ENCODE assay signal across 8 cellular contexts in genomic region chr11:123560001-123560400, GRCh38.
DNase-seq lines count a peak whose midpoint lies in the region; ATAC-seq, FAIRE-seq and TF ChIP-seq lines count a peak whose summit lies in the region.

No MANE protein-coding gene starts in this region.

- no peaks in the 10 kb centered on the region for H3K4me1 ChIP-seq in DND-41 (ENCODE audit: insufficient read depth, low read length)

- FAIRE-seq in D721Med (lab: Jason Lieb, UNC) (no peak), H54 (lab: Jason Lieb, UNC) (no peak)

- H4K20me1 ChIP-seq in DND-41 (ENCODE audit: insufficient read depth, low read length), result peaks cover 25% of the 10 kb centered on the region

- H3K9me3 ChIP-seq in DND-41 (ENCODE audit: insufficient read depth, low read length, severe bottlenecking), result no peaks in the 10 kb centered on the region

- no peak for DNase-seq in DND-41
- DNase-seq in T-helper 2 cell treated with Interferon-gamma antibody and Interleukin-4, amounts not matched to agents 5 μg/mL and 100 μg/mL, for 36 hours (ENCODE audit: low spot score), result peak; percentile 17
- DNase-seq in fibroblast of mammary gland (ENCODE audit: low read depth), result peak; percentile 21
- DNase-seq in nephron progenitor cell, result peak; percentile 42
- DNase-seq in D721Med (ENCODE audit: insufficient read length, low spot score), result no peak
- DNase-seq in H54 (ENCODE audit: insufficient read length, low spot score), result no peak

- H3K79me2 ChIP-seq in DND-41 (ENCODE audit: insufficient read depth, low read length), result no peaks in the 10 kb centered on the region

- H3K36me3 ChIP-seq in DND-41 (ENCODE audit: insufficient read depth, low read length), result no peaks in the 10 kb centered on the region

- H3K27ac Mint-ChIP-seq in T-helper 2 cell treated with Interferon-gamma antibody and Interleukin-4, amounts not matched to agents 5 μg/mL and 100 μg/mL, for 36 hours, result no peak overlapping the region
- peak overlapping the region; percentile 74 for H3K27ac Mint-ChIP-seq in nephron progenitor cell

- H3K9me3 Mint-ChIP-seq in T-helper 2 cell treated with Interferon-gamma antibody and Interleukin-4, amounts not matched to agents 5 μg/mL and 100 μg/mL, for 36 hours, result no peaks in the 10 kb centered on the region
- no peaks in the 10 kb centered on the region for H3K9me3 Mint-ChIP-seq in nephron progenitor cell

- peaks cover 8% of the 10 kb centered on the region for H3K4me1 Mint-ChIP-seq in T-helper 2 cell treated with Interferon-gamma antibody and Interleukin-4, amounts not matched to agents 5 μg/mL and 100 μg/mL, for 36 hours (ENCODE audit: low read depth)
- peaks cover 58% of the 10 kb centered on the region for H3K4me1 Mint-ChIP-seq in nephron progenitor cell

- no peak for TF ChIP-seq POLR2A in H54 (IDR thresholded peaks at IDR 0.05; ENCODE audit: low read depth, low read length)

- H3K27me3 Mint-ChIP-seq in T-helper 2 cell treated with Interferon-gamma antibody and Interleukin-4, amounts not matched to agents 5 μg/mL and 100 μg/mL, for 36 hours (ENCODE audit: low read depth), result no peaks in the 10 kb centered on the region
- peaks cover 3% of the 10 kb centered on the region for H3K27me3 Mint-ChIP-seq in nephron progenitor cell (ENCODE audit: low read depth, poor library complexity)

- ATAC-seq in DND-41 (ENCODE audit: insufficient read depth, low read depth) (peak; percentile 44; the same call in 1 of the 3 replicates), HG02884 (IDR thresholded peaks at IDR 0.05; ENCODE audit: unreplicated experiment) (peak; percentile 60), HG02981 (IDR thresholded peaks at IDR 0.05; ENCODE audit: unreplicated experiment) (no peak)

- peak overlapping the region; percentile 65 for H3K4me3 Mint-ChIP-seq in T-helper 2 cell treated with Interferon-gamma antibody and Interleukin-4, amounts not matched to agents 5 μg/mL and 100 μg/mL, for 36 hours
- H3K4me3 Mint-ChIP-seq in nephron progenitor cell, result peak overlapping the region; percentile 78

- H3K4me3 ChIP-seq in DND-41 (ENCODE audit: low read depth in 1 of 2, low read length in 2 of 2), result no peak overlapping the region
- H3K4me3 ChIP-seq in fibroblast of mammary gland (ENCODE audit: control insufficient read depth, low read depth, low read length), result peak overlapping the region; percentile 7

- no peak overlapping the region for H3K4me2 ChIP-seq in DND-41 (ENCODE audit: insufficient read depth, low read length)

- H3K9ac ChIP-seq in DND-41 (ENCODE audit: low read depth, low read length), result no peak overlapping the region

- H2AFZ ChIP-seq in DND-41 (ENCODE audit: low read depth, low read length), result no peak overlapping the region

- no peak overlapping the region for H3K27ac ChIP-seq in DND-41 (ENCODE audit: low read length)

- TF ChIP-seq CTCF in DND-41 (IDR thresholded peaks at IDR 0.05; ENCODE audit: borderline replicate concordance, extremely low read depth, low read length, poor library complexity, severe bottlenecking) (no peak), fibroblast of mammary gland (conservative IDR thresholded peaks at IDR 0.05; ENCODE audit: control insufficient read depth, insufficient read depth, low read depth, low read length) (no peak), nephron progenitor cell (IDR thresholded peaks at IDR 0.05) (no peak), D721Med (IDR thresholded peaks at IDR 0.05; ENCODE audit: insufficient read depth, missing control alignments) (no peak)

- no peaks in the 10 kb centered on the region for H3K36me3 Mint-ChIP-seq in T-helper 2 cell treated with Interferon-gamma antibody and Interleukin-4, amounts not matched to agents 5 μg/mL and 100 μg/mL, for 36 hours (ENCODE audit: low read depth)
- no peaks in the 10 kb centered on the region for H3K36me3 Mint-ChIP-seq in nephron progenitor cell (ENCODE audit: low read depth)

- H3K27me3 ChIP-seq in DND-41 (ENCODE audit: insufficient read depth, low read length, poor library complexity), result no peaks in the 10 kb centered on the region

Comparison
In these comparisons a context has a peak if more than half of its experiments do, and no peak if none do; other contexts are left out.
1. DNase-seq: peak in T-helper 2 cell treated with Interferon-gamma antibody and Interleukin-4, amounts not matched to agents 5 μg/mL and 100 μg/mL, for 36 hours (single experiment), fibroblast of mammary gland (single experiment) and nephron progenitor cell (single experiment); none in DND-41 (single experiment), D721Med (single experiment) and H54 (single experiment).